ENCODE assay signal across 15 cellular contexts in genomic region chr11:95547974-95548373, GRCh38.
A peak's percentile ranks its signal among the peaks of the same experiment; 100 is the strongest.
DNase-seq lines count a peak whose midpoint lies in the region; TF ChIP-seq lines count a peak whose summit lies in the region.
"Had no signal": no experiment of that assay in that cellular context is flagged by ENCODE, and none has a peak within 500 bp of the region (broad histone marks: within the 10 kb centered on the region; RNA-seq: fewer than 3 reads in every experiment).

No MANE protein-coding gene starts in this region.

- H3K27me3 Mint-ChIP-seq in activated naive CD4-positive, alpha-beta T cell treated with anti-CD3 and anti-CD28 coated beads, Interleukin-2, amount 50 U/mL, for 24 hours = no peaks in the 10 kb centered on the region
- no peaks in the 10 kb centered on the region for H3K27me3 Mint-ChIP-seq in activated naive CD4-positive, alpha-beta T cell treated with anti-CD3 and anti-CD28 coated beads for 36 hours (ENCODE audit: low read depth)
- H3K27me3 Mint-ChIP-seq in nephron (ENCODE audit: low read depth) = no peaks in the 10 kb centered on the region

- peak overlapping the region; percentile 20 for H3K4me3 Mint-ChIP-seq in activated naive CD4-positive, alpha-beta T cell treated with anti-CD3 and anti-CD28 coated beads, Interleukin-2, amount 50 U/mL, for 24 hours
- H3K4me3 Mint-ChIP-seq in activated naive CD4-positive, alpha-beta T cell treated with anti-CD3 and anti-CD28 coated beads for 36 hours = no peak overlapping the region
- peak overlapping the region in 1 of 3 experiments; percentile 12 for H3K4me3 Mint-ChIP-seq in nephron

- peak overlapping the region; percentile 20 for H3K27ac Mint-ChIP-seq in activated naive CD4-positive, alpha-beta T cell treated with anti-CD3 and anti-CD28 coated beads, Interleukin-2, amount 50 U/mL, for 24 hours
- H3K27ac Mint-ChIP-seq in activated naive CD4-positive, alpha-beta T cell treated with anti-CD3 and anti-CD28 coated beads for 36 hours = no peak overlapping the region
- H3K27ac Mint-ChIP-seq in nephron = peak overlapping the region; percentile 13 to 77 (median 73)

- peaks cover 2% of the 10 kb centered on the region for H3K36me3 Mint-ChIP-seq in activated naive CD4-positive, alpha-beta T cell treated with anti-CD3 and anti-CD28 coated beads, Interleukin-2, amount 50 U/mL, for 24 hours
- no peaks in the 10 kb centered on the region for H3K36me3 Mint-ChIP-seq in activated naive CD4-positive, alpha-beta T cell treated with anti-CD3 and anti-CD28 coated beads for 36 hours (ENCODE audit: low read depth)
- H3K36me3 Mint-ChIP-seq in nephron (ENCODE audit: low read depth) = no peaks in the 10 kb centered on the region
- H3K36me3 Mint-ChIP-seq: CD4-positive, alpha-beta memory T cell had no signal

- H3K4me1 ChIP-seq in sigmoid colon = no peaks in the 10 kb centered on the region
- H3K4me1 ChIP-seq: Caco-2, HAP-1 had no signal

- H3K36me3 ChIP-seq in sigmoid colon = no peaks in the 10 kb centered on the region
- H3K36me3 ChIP-seq: BLaER1, HAP-1 had no signal

- H3K9me3 Mint-ChIP-seq in activated naive CD4-positive, alpha-beta T cell treated with anti-CD3 and anti-CD28 coated beads, Interleukin-2, amount 50 U/mL, for 24 hours = no peaks in the 10 kb centered on the region
- no peaks in the 10 kb centered on the region for H3K9me3 Mint-ChIP-seq in activated naive CD4-positive, alpha-beta T cell treated with anti-CD3 and anti-CD28 coated beads for 36 hours
- no peaks in the 10 kb centered on the region for H3K9me3 Mint-ChIP-seq in nephron
- H3K9me3 Mint-ChIP-seq: CD4-positive, alpha-beta memory T cell had no signal

- H3K27me3 ChIP-seq in sigmoid colon = no peaks in the 10 kb centered on the region
- H3K27me3 ChIP-seq: BLaER1 had no signal

- intact Hi-C loops in activated naive CD4-positive, alpha-beta T cell treated with anti-CD3 and anti-CD28 coated beads for 36 hours (cut with micrococcal nuclease) = no loop called here
- intact Hi-C loops in sigmoid colon (cut with DNase I) = no loop called here

- H3K4me3 ChIP-seq in sigmoid colon = no peak overlapping the region
- H3K4me3 ChIP-seq: BLaER1, HAP-1 had no signal

- no peaks in the 10 kb centered on the region for H3K9me3 ChIP-seq in sigmoid colon
- H3K9me3 ChIP-seq: BLaER1, Caco-2, HAP-1 had no signal

- TF ChIP-seq POLR2A in sigmoid colon (IDR thresholded peaks at IDR 0.05) = no peak

- no peak for TF ChIP-seq CTCF in nephron (IDR thresholded peaks at IDR 0.05; ENCODE audit: unreplicated experiment in 3 of 3)
- TF ChIP-seq CTCF in sigmoid colon (IDR thresholded peaks at IDR 0.05) = no peak

- CTCF ChIA-PET in activated naive CD4-positive, alpha-beta T cell treated with anti-CD3 and anti-CD28 coated beads for 36 hours (lab: Charles Lee) = no interaction called here

- TF ChIP-seq EP300 in sigmoid colon (IDR thresholded peaks at IDR 0.05) = no peak

- DNase-seq in activated naive CD4-positive, alpha-beta T cell treated with anti-CD3 and anti-CD28 coated beads for 36 hours = no peak
- peak; percentile 5 for DNase-seq in central memory CD4-positive, alpha-beta T cell
- DNase-seq in sigmoid colon = no peak
- no peak for DNase-seq in SHP77 treated with DMSO at 0.1 percent for 48 hours (lab: John Stamatoyannopoulos, UW)
- DNase-seq in NCI-H2029 (lab: John Stamatoyannopoulos, UW) = no peak
- DNase-seq: 8988T; AML-193; Caco-2; CD4-positive, alpha-beta memory T cell; DND-41; GDM1 had no signal

- peaks cover 68% of the 10 kb centered on the region for H3K4me1 Mint-ChIP-seq in activated naive CD4-positive, alpha-beta T cell treated with anti-CD3 and anti-CD28 coated beads, Interleukin-2, amount 50 U/mL, for 24 hours
- peaks cover 34% of the 10 kb centered on the region for H3K4me1 Mint-ChIP-seq in activated naive CD4-positive, alpha-beta T cell treated with anti-CD3 and anti-CD28 coated beads for 36 hours (ENCODE audit: low read depth)
- H3K4me1 Mint-ChIP-seq in nephron = peaks cover 48% of the 10 kb centered on the region

- no peak overlapping the region for H3K27ac ChIP-seq in sigmoid colon
- H3K27ac ChIP-seq: BLaER1 had no signal
